Comparison of ENCODE assay signal across 30 cellular contexts in the genomic region with DNA sequence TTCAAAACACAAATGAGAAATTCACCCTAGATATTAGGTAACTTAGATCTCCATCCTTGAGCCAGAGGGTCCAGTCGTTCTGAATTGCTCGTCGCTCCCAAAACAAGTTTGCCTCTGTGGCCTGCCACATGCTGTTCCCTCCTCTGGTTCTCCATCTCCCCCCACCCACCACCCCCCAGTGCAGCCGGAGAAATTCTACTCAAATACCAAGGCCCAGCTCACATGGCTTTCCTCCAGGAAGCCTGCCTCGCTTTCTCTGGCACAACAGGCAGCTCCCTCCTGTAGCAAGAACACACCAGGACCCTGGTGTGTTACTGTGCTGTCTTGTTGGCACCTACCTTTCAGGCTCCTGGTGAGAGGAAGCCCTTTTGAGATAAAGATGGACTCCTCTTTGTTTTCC. TPM values are rescaled to one million over a fixed set of nuclear protein-coding genes. Genes with fewer than 3 reads are reported as not detected.
"Had no signal": no experiment of that assay in that cellular context is flagged by ENCODE, and none has a peak within 500 bp of the region (broad histone marks: within the 10 kb centered on the region; RNA-seq: fewer than 3 reads in every experiment).

No MANE protein-coding gene starts in this region.

- H3K4me1 ChIP-seq: ascending aorta had no signal

- H3K27ac ChIP-seq: ascending aorta, cardiac muscle cell, VCaP had no signal

- H3K27me3 ChIP-seq: ascending aorta, cardiac muscle cell had no signal

- ATAC-seq: activated CD8-positive, alpha-beta memory T cell treated with anti-CD3 and anti-CD28 coated beads, Interleukin-2, amount 10 ng/mL, durations not matched to agents 7 days and 5 days; activated CD8-positive, alpha-beta T cell treated with anti-CD3 and anti-CD28 coated beads, Interleukin-2, amount 10 ng/mL, durations not matched to agents 7 days and 5 days; activated naive CD8-positive, alpha-beta T cell treated with anti-CD3 and anti-CD28 coated beads, Interleukin-2, amount 50 U/mL, for 24 hours had no signal

- H3K4me3 ChIP-seq: ascending aorta, cardiac muscle cell had no signal

- DNase-seq: activated B cell treated with CpG ODN at 0.5 μM for 24 hours; activated CD4-positive, alpha-beta memory T cell treated with anti-CD3 and anti-CD28 coated beads, Interleukin-2, amount 10 ng/mL, durations not matched to agents 7 days and 5 days; activated CD4-positive, alpha-beta T cell treated with anti-CD3 and anti-CD28 coated beads for 4 hours; activated CD4-positive, alpha-beta T cell treated with anti-CD3 and anti-CD28 coated beads, Interleukin-2, amount 10 ng/mL, durations not matched to agents 7 days and 5 days; activated CD4-positive, alpha-beta T cell treated with anti-CD3 and anti-CD28 coated beads, Interleukin-2, amount 50 U/mL, for 48 hours; activated CD4-positive, CD25-positive, alpha-beta regulatory T cell treated with anti-CD3 and anti-CD28 coated beads, Interleukin-2, amount 50 U/mL, for 72 hours; activated CD8-positive, alpha-beta memory T cell treated with anti-CD3 and anti-CD28 coated beads for 24 hours; activated CD8-positive, alpha-beta memory T cell treated with anti-CD3 and anti-CD28 coated beads, Interleukin-2, amount 10 ng/mL, durations not matched to agents 7 days and 5 days; activated CD8-positive, alpha-beta memory T cell treated with anti-CD3 and anti-CD28 coated beads, Interleukin-2, amount 50 U/mL, for 48 hours; activated CD8-positive, alpha-beta T cell treated with anti-CD3 and anti-CD28 coated beads, Interleukin-2, amount 10 ng/mL, durations not matched to agents 7 days and 5 days; activated effector memory CD4-positive, alpha-beta T cell treated with Interleukin-2 at 50 U/mL for 16 hours; activated gamma-delta T cell; activated naive CD4-positive, alpha-beta T cell treated with anti-CD3 and anti-CD28 coated beads, Interleukin-2, amount 10 ng/mL, durations not matched to agents 7 days and 5 days; activated naive CD4-positive, alpha-beta T cell treated with Interleukin-2 at 50 U/mL for 16 hours; activated naive CD8-positive, alpha-beta T cell treated with anti-CD3 and anti-CD28 coated beads, Interleukin-2, amount 10 ng/mL, durations not matched to agents 7 days and 5 days; activated naive CD8-positive, alpha-beta T cell treated with anti-CD3 and anti-CD28 coated beads, Interleukin-2, amount 50 U/mL, for 24 hours; activated T-cell treated with anti-CD3 and anti-CD28 coated beads, Interleukin-2, amount 50 U/mL, for 24 hours; activated T-cell treated with anti-CD3 and anti-CD28 coated beads, Interleukin-2, amount 50 U/mL, for 48 hours; amygdala; anterior cingulate cortex; caudate nucleus; SW 1271; T-helper 1 cell; T-helper 2 cell; T-helper 9 cell had no signal

- H3K9me3 ChIP-seq: ascending aorta had no signal

- H3K36me3 ChIP-seq: ascending aorta, cardiac muscle cell had no signal

RNA-seq across cellular contexts. Expression of a gene that starts 52.7 kb away (rescaled TPM):
- total RNA-seq: activated B cell treated with CpG ODN at 0.5 μM for 24 hours; activated CD4-positive, alpha-beta memory T cell treated with anti-CD3 and anti-CD28 coated beads, Interleukin-2, amount 10 ng/mL, durations not matched to agents 7 days and 5 days; activated CD4-positive, alpha-beta T cell treated with anti-CD3 and anti-CD28 coated beads, Interleukin-2, amount 10 ng/mL, durations not matched to agents 7 days and 5 days; activated CD8-positive, alpha-beta memory T cell treated with anti-CD3 and anti-CD28 coated beads, Interleukin-2, amount 10 ng/mL, durations not matched to agents 7 days and 5 days; activated CD8-positive, alpha-beta T cell treated with anti-CD3 and anti-CD28 coated beads, Interleukin-2, amount 10 ng/mL, durations not matched to agents 7 days and 5 days; activated naive CD8-positive, alpha-beta T cell treated with anti-CD3 and anti-CD28 coated beads, Interleukin-2, amount 10 ng/mL, durations not matched to agents 7 days and 5 days; activated T-helper 2 cell treated with anti-CD3 and anti-CD28 coated beads, Interferon-gamma antibody, Interleukin-2, Interleukin-4, amounts not matched to agents 10 μg/mL and 5 μg/mL and 100 μg/mL, durations not matched to agents 14 hours and 24 hours and 36 hours; ascending aorta; bronchial epithelial cell; cardiac muscle cell had no signal
- polyA plus RNA-seq: cardiac muscle cell had no signal
